ENCODE assay signal across 11 cellular contexts in genomic region chr17:38585056-38585804, GRCh38.
A peak's percentile ranks its signal among the peaks of the same experiment; 100 is the strongest.
DNase-seq lines count a peak whose midpoint lies in the region; ATAC-seq and TF ChIP-seq lines count a peak whose summit lies in the region.
"Had no signal": no experiment of that assay in that cellular context is flagged by ENCODE, and none has a peak within 500 bp of the region (broad histone marks: within the 10 kb centered on the region; RNA-seq: fewer than 3 reads in every experiment).

No MANE protein-coding gene starts in this region.

- no peaks in the 10 kb centered on the region for H3K9me3 Mint-ChIP-seq in stimulated activated naive B cell treated with anti-CD40 and anti-IgM and Interleukin-4, amounts not matched to agents 10 μg/mL and 1 μg/mL and 100 μg/mL, for 72 hours
- H3K9me3 Mint-ChIP-seq: activated naive CD4-positive, alpha-beta T cell treated with anti-CD3 and anti-CD28 coated beads for 36 hours; nephron progenitor cell had no signal

- no peaks in the 10 kb centered on the region for H3K36me3 Mint-ChIP-seq in stimulated activated naive B cell treated with anti-CD40 and anti-IgM and Interleukin-4, amounts not matched to agents 10 μg/mL and 1 μg/mL and 100 μg/mL, for 72 hours

- H3K4me1 Mint-ChIP-seq in stimulated activated naive B cell treated with anti-CD40 and anti-IgM and Interleukin-4, amounts not matched to agents 10 μg/mL and 1 μg/mL and 100 μg/mL, for 72 hours: peaks cover 3 to 14% of the 10 kb centered on the region in 2 donors

- H3K27ac Mint-ChIP-seq in stimulated activated naive B cell treated with anti-CD40 and anti-IgM and Interleukin-4, amounts not matched to agents 10 μg/mL and 1 μg/mL and 100 μg/mL, for 72 hours: peak overlapping the region; percentile 14
- H3K27ac Mint-ChIP-seq: activated CD8-positive, alpha-beta T cell treated with anti-CD3 and anti-CD28 coated beads, Interleukin-2, amount 10 ng/mL, durations not matched to agents 7 days and 5 days; activated naive CD4-positive, alpha-beta T cell treated with anti-CD3 and anti-CD28 coated beads for 36 hours; nephron progenitor cell had no signal

- peaks cover 77 to 83% of the 10 kb centered on the region in 2 donors for H3K27me3 Mint-ChIP-seq in stimulated activated naive B cell treated with anti-CD40 and anti-IgM and Interleukin-4, amounts not matched to agents 10 μg/mL and 1 μg/mL and 100 μg/mL, for 72 hours

- POLR2A ChIA-PET in HEK293T (lab: Yijun Ruan, JAX): interaction anchor here (1.4 to 2.6 kb wide), 2 partner anchors 27 kb away, joined by 3 to 15 read pairs; no protein-coding TSS in a partner anchor

- CTCF ChIA-PET in HEK293T (lab: Yijun Ruan, JAX): interaction anchor here (1.4 to 4.5 kb wide), 6 partner anchors 17 to 83 kb away, joined by 3 to 46 read pairs (median 6); no protein-coding TSS in a partner anchor

- ATAC-seq in stimulated activated naive B cell treated with anti-CD40 and anti-IgM and Interleukin-4, amounts not matched to agents 10 μg/mL and 1 μg/mL and 100 μg/mL, for 72 hours (replicated peaks): no peak

- no peak overlapping the region for H3K4me3 Mint-ChIP-seq in stimulated activated naive B cell treated with anti-CD40 and anti-IgM and Interleukin-4, amounts not matched to agents 10 μg/mL and 1 μg/mL and 100 μg/mL, for 72 hours
- H3K4me3 Mint-ChIP-seq: activated CD8-positive, alpha-beta T cell treated with anti-CD3 and anti-CD28 coated beads, Interleukin-2, amount 10 ng/mL, durations not matched to agents 7 days and 5 days; activated naive CD4-positive, alpha-beta T cell treated with anti-CD3 and anti-CD28 coated beads for 36 hours; nephron progenitor cell had no signal

- DNase-seq in SHP77 (lab: John Stamatoyannopoulos, UW) (peak; percentile 15 to 45), SHP77 treated with DMSO at 0.1 percent for 48 hours (lab: John Stamatoyannopoulos, UW) (no peak), NCI-H2171 (lab: John Stamatoyannopoulos, UW) (peak; percentile 50), cerebellar cortex (ENCODE audit: low spot score) (peak; percentile 62), HEK293T (ENCODE audit: extremely low spot score) (no peak), EL (no peak), epidermal melanocyte (ENCODE audit: insufficient read length, low spot score) (no peak)
- DNase-seq in stimulated activated naive B cell treated with anti-CD40 and anti-IgM and Interleukin-4, amounts not matched to agents 10 μg/mL and 1 μg/mL and 100 μg/mL, for 72 hours: no peak

TF ChIP-seq in HEK293T, 16 proteins besides CTCF, POLR2A, EP300 and RAD21:
- TF ChIP-seq BHLHE40 (IDR thresholded peaks at IDR 0.05; ENCODE audit: borderline replicate concordance) (no peak), SUZ12 (IDR thresholded peaks at IDR 0.05) (no peak), PKNOX1 (IDR thresholded peaks at IDR 0.05) (no peak), TARDBP (IDR thresholded peaks at IDR 0.05) (no peak), NFRKB (IDR thresholded peaks at IDR 0.05) (no peak), ZNF384 (IDR thresholded peaks at IDR 0.05) (no peak), FOXK2 (IDR thresholded peaks at IDR 0.05) (no peak), HDGF (IDR thresholded peaks at IDR 0.05; ENCODE audit: borderline replicate concordance) (no peak), L3MBTL2 (conservative IDR thresholded peaks at IDR 0.05) (no peak), CTBP1 (IDR thresholded peaks at IDR 0.05; ENCODE audit: borderline replicate concordance) (no peak), SP1 (IDR thresholded peaks at IDR 0.05) (no peak), ARNT (IDR thresholded peaks at IDR 0.05) (no peak), LEF1 (IDR thresholded peaks at IDR 0.05; ENCODE audit: borderline replicate concordance) (no peak)

Comparison
In these comparisons a context has a peak if more than half of its experiments do, and no peak if none do; other contexts are left out.
1. DNase-seq: peak in SHP77 (2 of 2), NCI-H2171 (single experiment) and cerebellar cortex (single experiment); none in SHP77 treated with DMSO at 0.1 percent for 48 hours (single experiment), stimulated activated naive B cell treated with anti-CD40 and anti-IgM and Interleukin-4, amounts not matched to agents 10 μg/mL and 1 μg/mL and 100 μg/mL, for 72 hours (single experiment), HEK293T (single experiment), EL (single experiment) and epidermal melanocyte (single experiment).